In genomic region chr15:66057089-66057488, GRCh38 we compare ENCODE assay signal across 29 cellular contexts.
"Had no signal": no experiment of that assay in that cellular context is flagged by ENCODE, and none has a peak within 500 bp of the region (broad histone marks: within the 10 kb centered on the region; RNA-seq: fewer than 3 reads in every experiment).

No MANE protein-coding gene starts in this region.

- H3K27ac Mint-ChIP-seq: mesothelial cell of epicardium; naive B cell; natural killer cell; stimulated activated effector memory CD8-positive, alpha-beta T cell treated with anti-CD3 and anti-CD28 coated beads, Interleukin-12 subunit alpha, Interleukin-12 subunit beta, amount 100 ng/mL, for 72 hours; stimulated activated naive CD8-positive, alpha-beta T cell treated with anti-CD3 and anti-CD28 coated beads, Interleukin-15, Interleukin-2, amounts not matched to agents 100 ng/mL and 50 ng/mL, for 24 hours had no signal

- H3K9me3 ChIP-seq: lower lobe of right lung, neutrophil, psoas muscle, suprapubic skin, thoracic aorta, tibial artery, upper lobe of right lung had no signal

- H3K4me2 ChIP-seq: hepatocyte had no signal

- H3K27me3 ChIP-seq: upper lobe of right lung had no signal

- DNase-seq: heart right ventricle; kidney glomerular epithelial cell; left cardiac atrium; lower lobe of right lung; mesendoderm; naive B cell; natural killer cell; occipital lobe; psoas muscle; retina; right cardiac atrium; stimulated activated CD4-positive, alpha-beta T cell treated with anti-CD3 and anti-CD28 coated beads, Interleukin-12 subunit alpha, Interleukin-12 subunit beta, amount 100 ng/mL, for 4 hours; stimulated activated CD4-positive, alpha-beta T cell treated with anti-CD3 and anti-CD28 coated beads, Interleukin-15, amount 100 ng/mL, for 24 hours; stimulated activated CD4-positive, alpha-beta T cell treated with anti-CD3 and anti-CD28 coated beads, Interleukin-4, amount 100 ng/mL, for 24 hours; stimulated activated naive CD4-positive, alpha-beta T cell; tibial artery; trophoblast cell; upper lobe of right lung had no signal

- H3K4me1 ChIP-seq: heart right ventricle, lower lobe of right lung, parathyroid adenoma, psoas muscle, suprapubic skin, tibial artery, upper lobe of right lung had no signal

- H3K79me2 ChIP-seq: hepatocyte, parathyroid adenoma had no signal

- H3K27ac ChIP-seq: heart right ventricle, hepatocyte, lower lobe of right lung, neutrophil, parathyroid adenoma, psoas muscle, skin epidermis, suprapubic skin, thoracic aorta, tibial artery, upper lobe of right lung had no signal

- H3K9me3 Mint-ChIP-seq: mesothelial cell of epicardium; natural killer cell; stimulated activated effector memory CD8-positive, alpha-beta T cell treated with anti-CD3 and anti-CD28 coated beads, Interleukin-12 subunit alpha, Interleukin-12 subunit beta, amount 100 ng/mL, for 72 hours; stimulated activated naive CD8-positive, alpha-beta T cell treated with anti-CD3 and anti-CD28 coated beads, Interleukin-15, Interleukin-2, amounts not matched to agents 100 ng/mL and 50 ng/mL, for 24 hours had no signal

- H3K36me3 ChIP-seq: heart right ventricle, lower lobe of right lung, neutrophil, suprapubic skin, thoracic aorta, tibial artery, upper lobe of right lung had no signal

- H3K9ac ChIP-seq: parathyroid adenoma had no signal

- H3K4me3 Mint-ChIP-seq: mesothelial cell of epicardium; naive B cell; natural killer cell; stimulated activated effector memory CD8-positive, alpha-beta T cell treated with anti-CD3 and anti-CD28 coated beads, Interleukin-12 subunit alpha, Interleukin-12 subunit beta, amount 100 ng/mL, for 72 hours; stimulated activated naive CD8-positive, alpha-beta T cell treated with anti-CD3 and anti-CD28 coated beads, Interleukin-15, Interleukin-2, amounts not matched to agents 100 ng/mL and 50 ng/mL, for 24 hours had no signal

- H3K4me3 ChIP-seq: heart right ventricle, hepatocyte, lower lobe of right lung, psoas muscle, skin epidermis, suprapubic skin, thoracic aorta, tibial artery, upper lobe of right lung had no signal

- H2AFZ ChIP-seq: hepatocyte, parathyroid adenoma had no signal

- H3K4me1 Mint-ChIP-seq: natural killer cell; stimulated activated effector memory CD8-positive, alpha-beta T cell treated with anti-CD3 and anti-CD28 coated beads, Interleukin-12 subunit alpha, Interleukin-12 subunit beta, amount 100 ng/mL, for 72 hours had no signal

- H3K36me3 Mint-ChIP-seq: mesothelial cell of epicardium; naive B cell; natural killer cell; stimulated activated effector memory CD8-positive, alpha-beta T cell treated with anti-CD3 and anti-CD28 coated beads, Interleukin-12 subunit alpha, Interleukin-12 subunit beta, amount 100 ng/mL, for 72 hours had no signal

- ATAC-seq: heart right ventricle; left cardiac atrium; left lobe of liver; lower lobe of right lung; natural killer cell; psoas muscle; right cardiac atrium; sciatic nerve; stimulated activated effector memory CD8-positive, alpha-beta T cell treated with anti-CD3 and anti-CD28 coated beads, Interleukin-12 subunit alpha, Interleukin-12 subunit beta, amount 100 ng/mL, for 72 hours; upper lobe of right lung had no signal
